ENCODE assay signal across 18 cellular contexts in genomic region chr11:10601722-10602281, GRCh38. TPM values are rescaled to one million over a fixed set of nuclear protein-coding genes. Genes with fewer than 3 reads are reported as not detected.
DNase-seq lines count a peak whose midpoint lies in the region; ATAC-seq and TF ChIP-seq lines count a peak whose summit lies in the region.
"Had no signal": no experiment of that assay in that cellular context is flagged by ENCODE, and none has a peak within 500 bp of the region (broad histone marks: within the 10 kb centered on the region; RNA-seq: fewer than 3 reads in every experiment).

No MANE protein-coding gene starts in this region.

- peaks cover 0 to 2% (median 1%) of the 10 kb centered on the region in 3 donors for H3K27me3 Mint-ChIP-seq in CD14-positive monocyte (ENCODE audit: low read depth in 3 of 3)
- H3K27me3 Mint-ChIP-seq in nephron progenitor cell (ENCODE audit: low read depth, poor library complexity), result peaks cover 6% of the 10 kb centered on the region

- H3K27ac Mint-ChIP-seq in CD14-positive monocyte (peak overlapping the region; percentile 86 to 99 (median 91)), nephron progenitor cell (no peak overlapping the region)
- H3K27ac Mint-ChIP-seq: activated CD8-positive, alpha-beta T cell treated with anti-CD3 and anti-CD28 coated beads for 36 hours; activated T-helper 17 cell treated with anti-CD3 and anti-CD28 coated beads, Interleukin-2, amount 50 U/mL, for 72 hours; stimulated activated effector memory CD8-positive, alpha-beta T cell treated with anti-CD3 and anti-CD28 coated beads, Interleukin-12 subunit alpha, Interleukin-12 subunit beta, amount 100 ng/mL, for 72 hours had no signal

- H3K36me3 Mint-ChIP-seq in CD14-positive monocyte (peaks cover 18 to 23% of the 10 kb centered on the region in 2 donors), nephron progenitor cell (ENCODE audit: low read depth) (peaks cover 4% of the 10 kb centered on the region)
- H3K36me3 Mint-ChIP-seq: stimulated activated effector memory CD8-positive, alpha-beta T cell treated with anti-CD3 and anti-CD28 coated beads, Interleukin-12 subunit alpha, Interleukin-12 subunit beta, amount 100 ng/mL, for 72 hours had no signal

- no peaks in the 10 kb centered on the region for H3K27me3 ChIP-seq in psoas muscle (ENCODE audit: insufficient read depth in 3 of 3, low read length in 2 of 3)
- H3K27me3 ChIP-seq: dorsolateral prefrontal cortex, SJSA1 had no signal

- intact Hi-C loops in CD14-positive monocyte (cut with micrococcal nuclease), result no loop called here
- intact Hi-C loops in psoas muscle (cut with DNase I), result loop anchor here in 1 of 2 donors (5.0 kb wide), 1 partner anchor 45 kb away; no protein-coding TSS in a partner anchor

- H3K36me3 ChIP-seq in psoas muscle (ENCODE audit: insufficient read depth in 1 of 2, low read depth in 1 of 2), result no peaks in the 10 kb centered on the region
- H3K36me3 ChIP-seq: SJSA1 had no signal

- H3K9me3 Mint-ChIP-seq in CD14-positive monocyte (peaks cover 0 to 2% (median 0%) of the 10 kb centered on the region in 7 donors), nephron progenitor cell (no peaks in the 10 kb centered on the region)
- H3K9me3 Mint-ChIP-seq: activated CD8-positive, alpha-beta T cell treated with anti-CD3 and anti-CD28 coated beads for 36 hours; activated T-helper 17 cell treated with anti-CD3 and anti-CD28 coated beads, Interleukin-2, amount 50 U/mL, for 72 hours; stimulated activated effector memory CD8-positive, alpha-beta T cell treated with anti-CD3 and anti-CD28 coated beads, Interleukin-12 subunit alpha, Interleukin-12 subunit beta, amount 100 ng/mL, for 72 hours had no signal

- DNase-seq in CD14-positive monocyte (ENCODE audit: low spot score) (peak; percentile 58), cerebellum (ENCODE audit: low spot score) (peak; percentile 32), left kidney (ENCODE audit: low read depth, low spot score) (peak; percentile 39), psoas muscle (peak; percentile 48 to 67), nephron progenitor cell (no peak)
- no peak for DNase-seq in activated T-cell treated with anti-CD3 and anti-CD28 coated beads, Interleukin-2, amount 50 U/mL, for 48 hours
- DNase-seq: activated CD8-positive, alpha-beta T cell treated with anti-CD3 and anti-CD28 coated beads for 36 hours; dorsolateral prefrontal cortex; GOT3; NCI-H1105; NCI-H226; retina; T-helper 9 cell had no signal

- 46 to 72% (median 47%) methylated on average over 6 of the region's 6 CpGs for WGBS in psoas muscle, 3 donors

- TF ChIP-seq CTCF in CD14-positive monocyte (IDR thresholded peaks at IDR 0.05) (no peak), psoas muscle (IDR thresholded peaks at IDR 0.05) (no peak), nephron progenitor cell (IDR thresholded peaks at IDR 0.05) (no peak)

- H3K4me3 Mint-ChIP-seq in CD14-positive monocyte (peak overlapping the region in 1 of 2 donors; percentile 61), nephron progenitor cell (no peak overlapping the region)
- H3K4me3 Mint-ChIP-seq: activated CD8-positive, alpha-beta T cell treated with anti-CD3 and anti-CD28 coated beads for 36 hours; activated T-helper 17 cell treated with anti-CD3 and anti-CD28 coated beads, Interleukin-2, amount 50 U/mL, for 72 hours; stimulated activated effector memory CD8-positive, alpha-beta T cell treated with anti-CD3 and anti-CD28 coated beads, Interleukin-12 subunit alpha, Interleukin-12 subunit beta, amount 100 ng/mL, for 72 hours had no signal

- H3K4me1 ChIP-seq in psoas muscle, result peaks cover 59% of the 10 kb centered on the region

- H3K27ac ChIP-seq in psoas muscle, result peak overlapping the region; percentile 84
- H3K27ac ChIP-seq: SJSA1 had no signal

- ATAC-seq in psoas muscle, result peak in 1 of 4 donors; percentile 15
- no peak for ATAC-seq in HG02798 (IDR thresholded peaks at IDR 0.05; ENCODE audit: poor library complexity, unreplicated experiment)
- ATAC-seq in GM21723 (IDR thresholded peaks at IDR 0.05; ENCODE audit: unreplicated experiment), result no peak
- ATAC-seq: activated CD8-positive, alpha-beta T cell treated with anti-CD3 and anti-CD28 coated beads for 36 hours; activated T-helper 17 cell treated with anti-CD3 and anti-CD28 coated beads, Interleukin-2, amount 50 U/mL, for 72 hours; stimulated activated effector memory CD8-positive, alpha-beta T cell treated with anti-CD3 and anti-CD28 coated beads, Interleukin-12 subunit alpha, Interleukin-12 subunit beta, amount 100 ng/mL, for 72 hours had no signal

- H3K4me1 Mint-ChIP-seq in CD14-positive monocyte (peaks cover 100% of the 10 kb centered on the region), nephron progenitor cell (peaks cover 60% of the 10 kb centered on the region)

- no peak overlapping the region for H3K4me3 ChIP-seq in psoas muscle
- H3K4me3 ChIP-seq: dorsolateral prefrontal cortex, SJSA1 had no signal

- no peaks in the 10 kb centered on the region for H3K9me3 ChIP-seq in psoas muscle
- H3K9me3 ChIP-seq: SJSA1 had no signal

RNA-seq across cellular contexts. Expression of gene LYVE1, which starts 33.3 kb away (rescaled TPM):
- polyA plus RNA-seq in CD14-positive monocyte (under 1 TPM in 1 of 2 donors, not detected in 1; 0.31 TPM), psoas muscle (10 to 100 TPM in 1 of 3 donors, 1 to 10 TPM in 2; 5.2 to 12.9 (median 5.7) TPM)
- total RNA-seq in cerebellum (15.2 TPM), psoas muscle (10 to 100 TPM; 17.4 to 37.0 (median 32.8) TPM)
- total RNA-seq: activated CD8-positive, alpha-beta T cell treated with anti-CD3 and anti-CD28 coated beads for 36 hours; activated T-helper 17 cell treated with anti-CD3 and anti-CD28 coated beads, Interleukin-2, amount 50 U/mL, for 72 hours; SJSA1 had no signal

Comparison
In these comparisons a context has a peak if more than half of its experiments do, and no peak if none do; other contexts are left out.
1. DNase-seq: peak in CD14-positive monocyte (single experiment), cerebellum (single experiment), left kidney (single experiment) and psoas muscle (2 of 2); none in activated T-cell treated with anti-CD3 and anti-CD28 coated beads, Interleukin-2, amount 50 U/mL, for 48 hours (0 of 2) and nephron progenitor cell (single experiment).